ENCODE assay signal across 2 cellular contexts in the genomic region with DNA sequence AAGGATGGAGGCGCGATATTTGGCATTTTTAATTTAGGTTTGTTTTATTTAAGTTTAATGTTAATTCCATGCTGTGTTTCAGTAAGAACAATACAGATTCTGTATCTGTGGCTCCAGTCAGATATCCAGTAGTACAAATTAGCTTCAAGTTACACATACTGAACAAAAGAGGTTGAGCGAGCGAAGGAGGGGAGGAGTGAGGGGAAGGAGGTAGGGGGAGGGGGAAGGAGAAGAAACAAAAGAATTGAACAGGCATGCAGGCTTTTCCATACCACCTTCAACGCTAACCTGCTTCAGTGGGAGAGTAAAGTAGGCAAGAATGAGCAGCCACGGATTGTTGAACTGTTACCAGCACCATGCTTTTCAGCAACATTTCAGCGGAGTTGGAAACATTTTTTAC.
TF ChIP-seq lines count a peak whose summit lies in the region.

No MANE protein-coding gene starts in this region.

TF ChIP-seq in HepG2, 621 proteins besides CTCF, POLR2A, EP300 and RAD21:
- TF ChIP-seq DNMT3B (CRISPR knock-in tag; conservative IDR thresholded peaks at IDR 0.05) (no peak), ELF3 (CRISPR knock-in tag; IDR thresholded peaks at IDR 0.05) (no peak), ZBTB4 (CRISPR knock-in tag; IDR thresholded peaks at IDR 0.05; ENCODE audit: borderline replicate concordance) (no peak)

TF ChIP-seq in endothelial cell of umbilical vein, 7 proteins besides CTCF, POLR2A, EP300 and RAD21:
- TF ChIP-seq EZH2 (IDR thresholded peaks at IDR 0.05; ENCODE audit: borderline replicate concordance, low read depth, low read length, severe bottlenecking) (no peak), MYC (IDR thresholded peaks at IDR 0.05; ENCODE audit: low read depth, low read length) (no peak), GATA2 (IDR thresholded peaks at IDR 0.05; ENCODE audit: insufficient read depth, insufficient read length, low read depth, low read length) (no peak), MAX (IDR thresholded peaks at IDR 0.05; ENCODE audit: insufficient read depth, insufficient read length) (no peak), POLR2AphosphoS5 (IDR thresholded peaks at IDR 0.05; ENCODE audit: insufficient read depth, low read depth, low read length) (no peak), JUN (IDR thresholded peaks at IDR 0.05; ENCODE audit: borderline replicate concordance, insufficient read depth, insufficient read length, low read depth) (no peak), FOS (IDR thresholded peaks at IDR 0.05; ENCODE audit: borderline replicate concordance, insufficient read depth, low read length) (no peak)
